ENCODE assay signal across 8 cellular contexts in genomic region chr7:149147072-149147729, GRCh38. TPM values are rescaled to one million over a fixed set of nuclear protein-coding genes. Genes with fewer than 3 reads are reported as not detected.
DNase-seq lines count a peak whose midpoint lies in the region; TF ChIP-seq lines count a peak whose summit lies in the region.

ZNF398 (plus strand) TSS chr7:149147453; CDS start chr7:149147743, 290 bp downstream.

- POLR2A ChIA-PET in SK-N-SH (lab: Yijun Ruan, JAX), result interaction anchor here (1.0 to 3.7 kb wide), 6 partner anchors 9 to 119 kb away, joined by 4 to 37 read pairs (median 6); partner anchors contain the start of genes PDIA4, ZNF282, ZNF425 and ZNF783

- TF ChIP-seq CTCF in Loucy (conservative IDR thresholded peaks at IDR 0.05; ENCODE audit: low read length) (peak; percentile 61), SK-N-SH (IDR thresholded peaks at IDR 0.05) (peak; percentile 73), osteocyte (IDR thresholded peaks at IDR 0.05) (peak; percentile 89), tibial artery (IDR thresholded peaks at IDR 0.05) (peak; percentile 65 to 74)

- peak; percentile 25; the same call in 1 of the 2 replicates for TF ChIP-seq RAD21 in SK-N-SH (IDR thresholded peaks at IDR 0.05; ENCODE audit: low read length)

- peak within 1 kb of the TSS; percentile 77 to 84 for H3K27ac ChIP-seq in SK-N-SH (ENCODE audit: low read depth in 2 of 2, low read length in 1 of 2)
- H3K27ac ChIP-seq in tibial artery, result peak within 1 kb of the TSS; percentile 86 to 93

- peak within 1 kb of the TSS; percentile 90 for H2AFZ ChIP-seq in Loucy (ENCODE audit: low read length)
- H2AFZ ChIP-seq in SK-N-SH (ENCODE audit: low read depth), result peak within 1 kb of the TSS; percentile 99

- no peaks in the 10 kb centered on the region for H3K27me3 ChIP-seq in H7 (ENCODE audit: control insufficient read depth, insufficient read depth, low read length)
- no peaks in the 10 kb centered on the region for H3K27me3 ChIP-seq in Loucy (ENCODE audit: insufficient read depth, low read length, poor library complexity, severe bottlenecking)
- no peaks in the 10 kb centered on the region for H3K27me3 ChIP-seq in SK-N-SH (ENCODE audit: insufficient read depth)
- no peaks in the 10 kb centered on the region for H3K27me3 ChIP-seq in tibial artery

- peak within 1 kb of the TSS; percentile 91 for H3K4me2 ChIP-seq in Loucy (ENCODE audit: low read depth, low read length, poor library complexity, severe bottlenecking)
- peak within 1 kb of the TSS; percentile 95 for H3K4me2 ChIP-seq in SK-N-SH

- peaks cover 22% of the 10 kb centered on the region for H3K4me1 ChIP-seq in Loucy (ENCODE audit: insufficient read depth, low read length, poor library complexity, severe bottlenecking)
- no peaks in the 10 kb centered on the region; a peak in 2 of 4 replicates for H3K4me1 ChIP-seq in SK-N-SH (ENCODE audit: control insufficient read depth in 1 of 2, insufficient read depth in 2 of 2, low read depth in 1 of 2, low read length in 1 of 2)
- peaks cover 0 to 21% (median 11%) of the 10 kb centered on the region in 4 donors for H3K4me1 ChIP-seq in tibial artery

- H3K79me2 ChIP-seq in Loucy (ENCODE audit: insufficient read depth, low read length) (peaks cover 59% of the 10 kb centered on the region), SK-N-SH (ENCODE audit: insufficient read depth) (peaks cover 46% of the 10 kb centered on the region)

- peak within 1 kb of the TSS; percentile 89 for H3K4me3 ChIP-seq in GM08714 (ENCODE audit: low read length)
- H3K4me3 ChIP-seq in H7 (ENCODE audit: insufficient read depth, low read depth, low read length), result peak within 1 kb of the TSS; percentile 97
- peak within 1 kb of the TSS; percentile 89 for H3K4me3 ChIP-seq in Loucy (ENCODE audit: low read length, poor library complexity, severe bottlenecking)
- peak within 1 kb of the TSS; percentile 64 to 95 for H3K4me3 ChIP-seq in SK-N-SH (ENCODE audit: low read depth in 2 of 2, low read length in 1 of 2)
- H3K4me3 ChIP-seq in tibial artery, result peak within 1 kb of the TSS; percentile 68 to 98

- no peaks in the 10 kb centered on the region for H3K9me3 ChIP-seq in Loucy (ENCODE audit: insufficient read depth, low read depth, low read length)
- no peaks in the 10 kb centered on the region for H3K9me3 ChIP-seq in SK-N-SH
- H3K9me3 ChIP-seq in tibial artery, result no peaks in the 10 kb centered on the region

- peak within 1 kb of the TSS; percentile 97 for H3K27ac Mint-ChIP-seq in activated naive CD4-positive, alpha-beta T cell treated with anti-CD3 and anti-CD28 coated beads, Interleukin-2, amount 50 U/mL, for 24 hours
- H3K27ac Mint-ChIP-seq in osteocyte (ENCODE audit: unreplicated experiment), result peak within 1 kb of the TSS; percentile 94

- no peaks in the 10 kb centered on the region for H3F3A ChIP-seq in Loucy (ENCODE audit: low read depth)
- peaks cover 21% of the 10 kb centered on the region for H3F3A ChIP-seq in SK-N-SH (replicated peaks; ENCODE audit: insufficient read depth)

- CTCF ChIA-PET in SK-N-SH (lab: Yijun Ruan, JAX), result interaction anchor here (0.6 to 7.0 kb wide), 51 partner anchors 9 to 1265 kb away, joined by 3 to 83 read pairs (median 4); partner anchors contain the start of genes ZNF282, ZNF425 and ZNF783

- peaks cover 7% of the 10 kb centered on the region for H3K36me3 Mint-ChIP-seq in activated naive CD4-positive, alpha-beta T cell treated with anti-CD3 and anti-CD28 coated beads, Interleukin-2, amount 50 U/mL, for 24 hours
- peaks cover 2% of the 10 kb centered on the region for H3K36me3 Mint-ChIP-seq in osteocyte (ENCODE audit: unreplicated experiment)

- H3K27me3 Mint-ChIP-seq in activated naive CD4-positive, alpha-beta T cell treated with anti-CD3 and anti-CD28 coated beads, Interleukin-2, amount 50 U/mL, for 24 hours, result no peaks in the 10 kb centered on the region
- no peaks in the 10 kb centered on the region for H3K27me3 Mint-ChIP-seq in osteocyte (ENCODE audit: unreplicated experiment)

- H3K4me3 Mint-ChIP-seq in activated naive CD4-positive, alpha-beta T cell treated with anti-CD3 and anti-CD28 coated beads, Interleukin-2, amount 50 U/mL, for 24 hours, result peak within 1 kb of the TSS; percentile 98
- peak within 1 kb of the TSS; percentile 90 for H3K4me3 Mint-ChIP-seq in osteocyte (ENCODE audit: unreplicated experiment)

- DNase-seq in H7 (peak; percentile 96), SK-N-SH (peak; percentile 99), glomerular visceral epithelial cell (ENCODE audit: extremely low spot score) (peak; percentile 77), osteocyte (ENCODE audit: extremely low spot score, unreplicated experiment) (peak; percentile 91), tibial artery (peak; percentile 52 to 84)

- 0% methylated on average over 14 of the region's 78 CpGs for WGBS in SK-N-SH (ENCODE audit: low lambda C conversion rate)

- H3K9me2 ChIP-seq in Loucy (replicated peaks; ENCODE audit: low read depth, low read length) (no peaks in the 10 kb centered on the region), SK-N-SH (no peaks in the 10 kb centered on the region)

- H3K4me1 Mint-ChIP-seq in activated naive CD4-positive, alpha-beta T cell treated with anti-CD3 and anti-CD28 coated beads, Interleukin-2, amount 50 U/mL, for 24 hours, result peaks cover 41% of the 10 kb centered on the region
- peaks cover 22% of the 10 kb centered on the region for H3K4me1 Mint-ChIP-seq in osteocyte (ENCODE audit: unreplicated experiment)

- intact Hi-C loops in tibial artery (cut with DNase I; ENCODE audit: low total_unique reads), result loop anchor here (2.0 kb wide), 1 partner anchor 20 kb away; the partner anchor contains the start of gene ZNF425

- H3K36me3 ChIP-seq in H7 (replicated peaks; ENCODE audit: control insufficient read depth, insufficient read depth, low read length) (peaks cover 4% of the 10 kb centered on the region), Loucy (ENCODE audit: insufficient read depth, low read length) (no peaks in the 10 kb centered on the region), SK-N-SH (replicated peaks in 1 of 2; ENCODE audit: control insufficient read depth in 1 of 2, insufficient read depth in 2 of 2, low read length in 1 of 2) (no peaks in the 10 kb centered on the region), tibial artery (no peaks in the 10 kb centered on the region)

- H3K9ac ChIP-seq in Loucy (ENCODE audit: low read depth, low read length, poor library complexity, severe bottlenecking) (peak within 1 kb of the TSS; percentile 91), SK-N-SH (peak within 1 kb of the TSS; percentile 88)

- H4K20me1 ChIP-seq in Loucy (ENCODE audit: insufficient read depth, low read length, poor library complexity, severe bottlenecking) (peaks cover 21% of the 10 kb centered on the region), SK-N-SH (ENCODE audit: insufficient read depth) (peaks cover 21% of the 10 kb centered on the region)

- TF ChIP-seq EP300 in SK-N-SH (IDR thresholded peaks at IDR 0.05; ENCODE audit: borderline replicate concordance in 1 of 2, low read depth in 1 of 2, low read length in 1 of 2), result no peak; a peak in 1 of 4 replicates

- H3K9me3 Mint-ChIP-seq in activated naive CD4-positive, alpha-beta T cell treated with anti-CD3 and anti-CD28 coated beads, Interleukin-2, amount 50 U/mL, for 24 hours, result no peaks in the 10 kb centered on the region
- no peaks in the 10 kb centered on the region for H3K9me3 Mint-ChIP-seq in osteocyte (ENCODE audit: unreplicated experiment)

TF ChIP-seq in SK-N-SH, 30 proteins besides CTCF, POLR2A, EP300 and RAD21 (continues in another document):
- TF ChIP-seq FOXJ3 (CRISPR knock-in tag; IDR thresholded peaks at IDR 0.05) (no peak), SMC3 (IDR thresholded peaks at IDR 0.05; ENCODE audit: low read depth, low read length) (peak; percentile 26), RXRA (IDR thresholded peaks at IDR 0.05; ENCODE audit: borderline replicate concordance, low read depth) (no peak), CHD2 (IDR thresholded peaks at IDR 0.05; ENCODE audit: low read length, partially characterized antibody) (peak; percentile 92), TEAD4 (IDR thresholded peaks at IDR 0.05; ENCODE audit: borderline replicate concordance, insufficient read depth) (peak; percentile 13; the same call in 1 of the 2 replicates), MEF2A (IDR thresholded peaks at IDR 0.05; ENCODE audit: borderline replicate concordance, low read depth) (no peak; the same call in 1 of the 2 replicates), USF1 (IDR thresholded peaks at IDR 0.05; ENCODE audit: borderline replicate concordance, low read depth) (no peak), USF2 (IDR thresholded peaks at IDR 0.05; ENCODE audit: borderline replicate concordance, low read depth, low read length) (no peak), MXI1 (IDR thresholded peaks at IDR 0.05; ENCODE audit: low read depth, low read length) (peak; percentile 91), TAF1 (IDR thresholded peaks at IDR 0.05; ENCODE audit: borderline replicate concordance, low read depth, low read length) (no peak; the same call in none of the 2 replicates), MAX (IDR thresholded peaks at IDR 0.05; ENCODE audit: low read depth) (peak; percentile 66)

RNA-seq across cellular contexts. Expression of gene ZNF398, which starts in this region (rescaled TPM):
- 43.0 and 55.2 TPM in 2 replicates for total RNA-seq in H7 (2014; rRNA removed; shearing (Covaris generic))
- 4.5 and 4.7 TPM in 2 replicates for polyA plus RNA-seq in SK-N-SH (2012; rRNA removed)
- polyA plus RNA-seq in SK-N-SH (2012; cell fraction: cytosol; rRNA removed), result 2.8 and 3.6 TPM in 2 replicates
- polyA plus RNA-seq in SK-N-SH (2012; cell fraction: nucleus; rRNA removed), result 6.3 and 6.6 TPM in 2 replicates
- 17.7 and 19.4 TPM in 2 replicates for total RNA-seq in osteocyte

Comparison
In these comparisons a context has a peak if more than half of its experiments do, and no peak if none do; other contexts are left out.
1. Peak in every context shown above with its lines: DNase-seq, H3K4me3 ChIP-seq and H3K27ac ChIP-seq.